ENCODE assay signal across 26 cellular contexts in genomic region chr9:128727626-128728248, GRCh38. TPM values are rescaled to one million over a fixed set of nuclear protein-coding genes. Genes with fewer than 3 reads are reported as not detected.
A peak's percentile ranks its signal among the peaks of the same experiment; 100 is the strongest.
DNase-seq lines count a peak whose midpoint lies in the region; ATAC-seq, FAIRE-seq and TF ChIP-seq lines count a peak whose summit lies in the region.
"Had no signal": no experiment of that assay in that cellular context is flagged by ENCODE, and none has a peak within 500 bp of the region (broad histone marks: within the 10 kb centered on the region; RNA-seq: fewer than 3 reads in every experiment).

No MANE protein-coding gene starts in this region.

- H2AK5ac ChIP-seq in H1 (ENCODE audit: low read depth, low read length) (peak overlapping the region; percentile 93; the same call in 1 of the 2 replicates), trophoblast cell (ENCODE audit: low read length) (no peak overlapping the region)

- H2BK15ac ChIP-seq in H1 (ENCODE audit: low read length) = peak overlapping the region; percentile 46; the same call in 1 of the 2 replicates

- TF ChIP-seq POLR2A in H1 (IDR thresholded peaks at IDR 0.05; ENCODE audit: control extremely low read depth in 1 of 2, low read depth in 2 of 2, low read length in 2 of 2) = no peak

- POLR2A ChIA-PET in H1 (lab: Charles Lee; ENCODE audit: partially characterized antibody) = interaction anchor here (0.9 to 1.8 kb wide), 4 partner anchors 20 to 45 kb away, joined by 3 to 4 read pairs (median 3); no protein-coding TSS in a partner anchor

- peaks cover 7% of the 10 kb centered on the region for H3K23me2 ChIP-seq in H1 (ENCODE audit: low read depth, low read length)

- no peak overlapping the region for H3K56ac ChIP-seq in H1 (replicated peaks; ENCODE audit: insufficient read length, low read depth, low read length)

- peak overlapping the region; percentile 75; the same call in 1 of the 2 replicates for H2BK12ac ChIP-seq in H1 (ENCODE audit: low read depth, low read length)
- H2BK12ac ChIP-seq in trophoblast cell (ENCODE audit: low read length) = no peak overlapping the region

- H3K4me1 ChIP-seq in left ventricle myocardium inferior = peaks cover 13% of the 10 kb centered on the region
- peaks cover 0 to 3% (median 0%) of the 10 kb centered on the region in 4 experiments; a peak in 3 of 7 replicates for H3K4me1 ChIP-seq in H1 (replicated peaks in 1 of 4; ENCODE audit: control insufficient read depth in 3 of 4, insufficient read depth in 4 of 4, low read length in 3 of 4)
- peaks cover 35% of the 10 kb centered on the region for H3K4me1 ChIP-seq in thymus (ENCODE audit: control insufficient read depth, insufficient read depth, low read length)
- H3K4me1 ChIP-seq in trophoblast cell (ENCODE audit: control insufficient read depth in 1 of 2, insufficient read depth in 2 of 2, low read length in 2 of 2) = peaks cover 12 to 14% of the 10 kb centered on the region in 2 experiments
- H3K4me1 ChIP-seq: prostate gland had no signal

- ATAC-seq in Right ventricle myocardium inferior = no peak
- ATAC-seq in HG03095 (IDR thresholded peaks at IDR 0.05; ENCODE audit: unreplicated experiment) = no peak
- ATAC-seq: body of pancreas had no signal

- H3K79me2 ChIP-seq in H1 (ENCODE audit: control insufficient read depth in 1 of 2, insufficient read depth in 2 of 2, low read length in 2 of 2) = no peaks in the 10 kb centered on the region
- peaks cover 4% of the 10 kb centered on the region for H3K79me2 ChIP-seq in trophoblast cell (ENCODE audit: control insufficient read depth, insufficient read depth, low read length, poor library complexity)

- CTCF ChIA-PET in H1 (lab: Charles Lee; ENCODE audit: partially characterized antibody) = interaction anchor here (0.6 to 1.3 kb wide), 3 partner anchors 15 to 154 kb away, joined by 3 read pairs; partner anchors contain the start of genes KYAT1 and PKN3

- no peak overlapping the region for H3K14ac ChIP-seq in H1 (ENCODE audit: insufficient read length)
- H3K14ac ChIP-seq in trophoblast cell (ENCODE audit: low read length) = no peak overlapping the region

- no peak overlapping the region for H3K4me2 ChIP-seq in H1 (ENCODE audit: insufficient read depth in 1 of 2, low read depth in 2 of 2, low read length in 2 of 2)
- no peak overlapping the region for H3K4me2 ChIP-seq in trophoblast cell (ENCODE audit: low read length)

- H4K8ac ChIP-seq in H1 (ENCODE audit: extremely low read depth, insufficient read depth, low read length) (no peak overlapping the region), trophoblast cell (ENCODE audit: low read depth, low read length) (no peak overlapping the region)

- H3K27me3 ChIP-seq in left ventricle myocardium inferior (ENCODE audit: low read depth) (no peaks in the 10 kb centered on the region), H1 (replicated peaks in 1 of 4; ENCODE audit: control insufficient read depth in 3 of 4, extremely low read depth in 1 of 4, insufficient read depth in 3 of 4, low read length in 3 of 4) (no peaks in the 10 kb centered on the region), thymus (ENCODE audit: control insufficient read depth, insufficient read depth) (no peaks in the 10 kb centered on the region), trophoblast cell (ENCODE audit: insufficient read depth, low read length) (no peaks in the 10 kb centered on the region)
- H3K27me3 ChIP-seq: body of pancreas, esophagus muscularis mucosa, sigmoid colon, tibial nerve had no signal

- no peaks in the 10 kb centered on the region for H4K20me1 ChIP-seq in H1 (replicated peaks in 1 of 2; ENCODE audit: control insufficient read depth in 1 of 2, insufficient read depth in 2 of 2, low read length in 2 of 2)

- H3K9ac ChIP-seq in H1 (replicated peaks in 1 of 4; ENCODE audit: extremely low read depth in 1 of 4, low read depth in 3 of 4, low read length in 3 of 4) (peak overlapping the region in 1 of 4 experiments; percentile 6; a peak in 2 of 7 replicates), trophoblast cell (ENCODE audit: low read length) (no peak overlapping the region)

- H3K9me3 ChIP-seq in left ventricle myocardium inferior (replicated peaks) (no peaks in the 10 kb centered on the region), H1 (ENCODE audit: insufficient read depth in 2 of 2, low read depth in 1 of 2, low read length in 1 of 2) (no peaks in the 10 kb centered on the region), thymus (ENCODE audit: control insufficient read depth) (no peaks in the 10 kb centered on the region), trophoblast cell (ENCODE audit: insufficient read depth, low read depth, low read length) (no peaks in the 10 kb centered on the region)
- H3K9me3 ChIP-seq: body of pancreas, esophagus muscularis mucosa, prostate gland, sigmoid colon, tibial nerve had no signal

- H3K4me3 ChIP-seq in left ventricle myocardium inferior = no peak overlapping the region
- H3K4me3 ChIP-seq in Jurkat, Clone E6-1 (ENCODE audit: low read length) = no peak overlapping the region
- no peak overlapping the region for H3K4me3 ChIP-seq in H1 (ENCODE audit: extremely low read depth in 1 of 4, insufficient read depth in 2 of 4, low read depth in 3 of 4, low read length in 4 of 4)
- no peak overlapping the region for H3K4me3 ChIP-seq in thymus (ENCODE audit: low read length)
- H3K4me3 ChIP-seq in trophoblast cell (ENCODE audit: low read depth, low read length) = no peak overlapping the region
- H3K4me3 ChIP-seq: body of pancreas, esophagus muscularis mucosa, prostate gland, sigmoid colon, tibial nerve had no signal

- H2BK120ac ChIP-seq in H1 (replicated peaks; ENCODE audit: low read depth, low read length) (no peak overlapping the region), trophoblast cell (ENCODE audit: insufficient read depth, low read length, poor library complexity) (no peak overlapping the region)

- H3K23ac ChIP-seq in H1 (ENCODE audit: insufficient read length) (no peak overlapping the region), trophoblast cell (ENCODE audit: low read length) (no peak overlapping the region)

- no peak overlapping the region for H2BK20ac ChIP-seq in H1 (ENCODE audit: low read length)

- H3K4ac ChIP-seq in H1 (replicated peaks; ENCODE audit: insufficient read length, low read depth, low read length) (no peak overlapping the region), trophoblast cell (ENCODE audit: low read depth, low read length) (no peak overlapping the region)

- FAIRE-seq in H1 (lab: Jason Lieb, UNC) = no peak
- FAIRE-seq: keratinocyte had no signal

- no peak overlapping the region for H4K12ac ChIP-seq in trophoblast cell (ENCODE audit: low read depth, low read length)

- peaks cover 20% of the 10 kb centered on the region for H3K36me3 ChIP-seq in left ventricle myocardium inferior
- peaks cover 0 to 2% (median under 1%) of the 10 kb centered on the region in 4 experiments; a peak in 1 of 8 replicates for H3K36me3 ChIP-seq in H1 (ENCODE audit: control insufficient read depth in 2 of 4, insufficient read depth in 4 of 4, low read length in 3 of 4)
- peaks cover 31% of the 10 kb centered on the region for H3K36me3 ChIP-seq in thymus (ENCODE audit: control insufficient read depth, insufficient read depth)
- peaks cover 14 to 20% of the 10 kb centered on the region in 2 experiments for H3K36me3 ChIP-seq in trophoblast cell (ENCODE audit: control insufficient read depth in 1 of 2, insufficient read depth in 2 of 2, low read length in 2 of 2)
- H3K36me3 ChIP-seq: prostate gland had no signal

- H2BK5ac ChIP-seq in H1 (ENCODE audit: low read depth, low read length) = no peak overlapping the region
- H2BK5ac ChIP-seq in trophoblast cell (ENCODE audit: low read depth, low read length, poor library complexity) = no peak overlapping the region

- intact Hi-C loops in Right ventricle myocardium inferior (cut with DNase I) (no loop called here), left ventricle myocardium inferior (cut with micrococcal nuclease) (no loop called here)

- TF ChIP-seq CTCF in left ventricle myocardium inferior (IDR thresholded peaks at IDR 0.05; ENCODE audit: borderline replicate concordance) = no peak
- TF ChIP-seq CTCF in H1 (IDR thresholded peaks at IDR 0.05; ENCODE audit: control extremely low read depth in 1 of 3, insufficient read depth in 1 of 3, low read depth in 1 of 3, low read length in 3 of 3) = no peak

- H4K91ac ChIP-seq in H1 (replicated peaks; ENCODE audit: insufficient read length, low read length) (peak overlapping the region; percentile 84), trophoblast cell (ENCODE audit: low read depth, low read length) (no peak overlapping the region)

- DNase-seq in Right ventricle myocardium inferior (ENCODE audit: missing footprints) = peak; percentile 8
- DNase-seq in left ventricle myocardium inferior = no peak
- DNase-seq in Jurkat, Clone E6-1 (ENCODE audit: low read depth, low spot score) = peak; percentile 75
- DNase-seq in H1 (ENCODE audit: low read depth in 1 of 2, low spot score in 2 of 2) = no peak
- no peak for DNase-seq in trophoblast cell
- DNase-seq: activated naive CD4-positive, alpha-beta T cell treated with anti-CD3 and anti-CD28 coated beads for 36 hours; body of pancreas; DMS79 treated with DMSO at 0.1 percent for 48 hours; GOT3; Karpas-422; NCI-H1417 treated with DMSO at 0.1 percent for 48 hours; NCI-H2029 treated with DMSO at 0.1 percent for 48 hours; NCI-H2227 treated with DMSO at 0.1 percent for 48 hours; NCI-H526; nucleus accumbens; SHP77 treated with DMSO at 0.1 percent for 48 hours; sigmoid colon; stimulated activated CD4-positive, alpha-beta T cell treated with anti-CD3 and anti-CD28 coated beads, Interleukin-12 subunit alpha, Interleukin-12 subunit beta, amount 100 ng/mL, for 4 hours; stimulated activated CD4-positive, alpha-beta T cell treated with anti-CD3 and anti-CD28 coated beads, Interleukin-2, amount 100 ng/mL, for 48 hours; T1000 had no signal

- H2AFZ ChIP-seq in H1 (ENCODE audit: low read length) (no peak overlapping the region), trophoblast cell (ENCODE audit: insufficient read depth, low read length, poor library complexity) (no peak overlapping the region)

- WGBS in H1 (ENCODE audit: extremely low coverage in 1 of 2, insufficient coverage in 1 of 2, insufficient read length in 1 of 2, insufficient replicate concordance in 2 of 2, low coverage in 1 of 2, low lambda C conversion rate in 2 of 2, missing lambda C conversion rate in 1 of 2), 2 experiments = 95% methylated on average over 5 of the region's 5 CpGs; no CpG with 5 or more reads in 1 of the 2 experiments
- WGBS in thymus = 57% methylated on average over 5 of the region's 5 CpGs
- no CpG with 5 or more reads among the region's 5 CpGs for WGBS in trophoblast cell (ENCODE audit: extremely low coverage, insufficient coverage, insufficient read length)

- H3K27ac ChIP-seq in left ventricle myocardium inferior (replicated peaks) = no peak overlapping the region
- no peak overlapping the region for H3K27ac ChIP-seq in H1 (ENCODE audit: low read depth, low read length)
- H3K27ac ChIP-seq in thymus (ENCODE audit: low read depth) = peak overlapping the region; percentile 89
- no peak overlapping the region for H3K27ac ChIP-seq in trophoblast cell (ENCODE audit: low read depth, low read length)
- H3K27ac ChIP-seq: body of pancreas, esophagus muscularis mucosa, prostate gland, sigmoid colon, tibial nerve had no signal

- TF ChIP-seq RAD21 in H1 (IDR thresholded peaks at IDR 0.05 in 1 of 2, conservative IDR thresholded peaks at IDR 0.05 in 1 of 2; ENCODE audit: low read depth in 2 of 2, low read length in 2 of 2) = no peak

- H3K18ac ChIP-seq in H1 (ENCODE audit: extremely low read depth, low read length) (no peak overlapping the region), trophoblast cell (ENCODE audit: low read length) (no peak overlapping the region)

- TF ChIP-seq EP300 in H1 (IDR thresholded peaks at IDR 0.05; ENCODE audit: borderline replicate concordance in 1 of 2, low read depth in 2 of 2, low read length in 2 of 2) = no peak

- H4K5ac ChIP-seq in H1 (ENCODE audit: insufficient read length, low read depth, low read length) = no peak overlapping the region

- peaks cover 5% of the 10 kb centered on the region; the same call in 1 of the 2 replicates for H3K79me1 ChIP-seq in H1 (ENCODE audit: low read depth, low read length)
- peaks cover 9% of the 10 kb centered on the region for H3K79me1 ChIP-seq in trophoblast cell (ENCODE audit: low read length)

RNA-seq across cellular contexts. Expression of gene ZDHHC12, which starts 3.8 kb away (rescaled TPM):
- total RNA-seq in Right ventricle myocardium inferior (6.4 TPM), left ventricle myocardium inferior (6.3 TPM)
- polyA plus RNA-seq in Jurkat, Clone E6-1 (2012; ENCODE audit: insufficient read depth, insufficient read length) = 58.0 TPM
- 32.8 and 35.0 TPM in 2 replicates for total RNA-seq in H1 (2021; fragmentation: NEBNext Ultra II Directional; extraction: Animal tissue kit (Norgen Biotek cat#: 25700))
- polyA plus RNA-seq in H1 (2011; rRNA removed) (93.8 and 121 TPM in 2 replicates), thymus (46.4 TPM)
- 78.5 TPM for polyA plus RNA-seq in H1 (2011; cell fraction: cytosol; rRNA removed)
- polyA plus RNA-seq in H1 (2011; cell fraction: nucleus; rRNA removed) = 139 TPM
- 23.3 to 48.0 TPM (median 44.7 TPM) in 4 replicates for polyA plus RNA-seq in H1 (2012, experiment 1 of 2)
- 53.7 TPM for polyA plus RNA-seq in H1 (2012, experiment 2 of 2)
- polyA plus RNA-seq in H1 (2013, experiment 1 of 2) = 41.4 TPM
- polyA plus RNA-seq in H1 (2013, experiment 2 of 2) = 43.5 TPM
- polyA minus RNA-seq in H1 (2011; rRNA and poly(A)+ RNA removed) = 21.8 and 26.4 TPM in 2 replicates
- polyA minus RNA-seq in H1 (2011; cell fraction: cytosol; rRNA and poly(A)+ RNA removed) = 45.5 TPM
- polyA minus RNA-seq in H1 (2011; cell fraction: nucleus; rRNA and poly(A)+ RNA removed) = 34.7 TPM
- 35.3 and 35.7 TPM in 2 replicates for polyA plus RNA-seq in trophoblast cell (2013)

RNA-seq across cellular contexts. Expression of gene PKN3, which starts 25.4 kb away (rescaled TPM):
- 8.5 TPM for total RNA-seq in Right ventricle myocardium inferior
- total RNA-seq in left ventricle myocardium inferior = 6.3 TPM
- polyA plus RNA-seq in Jurkat, Clone E6-1 (2012; ENCODE audit: insufficient read depth, insufficient read length) = 22.0 TPM
- 15.2 and 16.3 TPM in 2 replicates for total RNA-seq in H1 (2021; fragmentation: NEBNext Ultra II Directional; extraction: Animal tissue kit (Norgen Biotek cat#: 25700))
- 15.7 and 24.4 TPM in 2 replicates for polyA plus RNA-seq in H1 (2011; rRNA removed)
- polyA plus RNA-seq in H1 (2011; cell fraction: cytosol; rRNA removed) = 20.7 TPM
- polyA plus RNA-seq in H1 (2011; cell fraction: nucleus; rRNA removed) = 49.0 TPM
- polyA plus RNA-seq in H1 (2012, experiment 1 of 2) = 12.4 to 21.9 TPM (median 18.9 TPM) in 4 replicates
- 16.2 TPM for polyA plus RNA-seq in H1 (2012, experiment 2 of 2)
- polyA plus RNA-seq in H1 (2013, experiment 1 of 2) = 11.3 TPM
- 11.3 TPM for polyA plus RNA-seq in H1 (2013, experiment 2 of 2)
- polyA minus RNA-seq in H1 (2011; rRNA and poly(A)+ RNA removed) = 7.2 and 10.8 TPM in 2 replicates
- polyA minus RNA-seq in H1 (2011; cell fraction: cytosol; rRNA and poly(A)+ RNA removed) = 15.9 TPM
- 11.0 TPM for polyA minus RNA-seq in H1 (2011; cell fraction: nucleus; rRNA and poly(A)+ RNA removed)
- polyA plus RNA-seq in thymus = 10.4 TPM
- 7.5 and 7.7 TPM in 2 replicates for polyA plus RNA-seq in trophoblast cell (2013)

RNA-seq across cellular contexts. Expression of gene SET, which starts 38.7 kb away (rescaled TPM):
- 175 TPM for total RNA-seq in Right ventricle myocardium inferior
- 168 TPM for total RNA-seq in left ventricle myocardium inferior
- 633 TPM for polyA plus RNA-seq in Jurkat, Clone E6-1 (2012; ENCODE audit: insufficient read depth, insufficient read length)
- 1,327 and 1,345 TPM in 2 replicates for total RNA-seq in H1 (2021; fragmentation: NEBNext Ultra II Directional; extraction: Animal tissue kit (Norgen Biotek cat#: 25700))
- polyA plus RNA-seq in H1 (2011; rRNA removed) = 466 and 513 TPM in 2 replicates
- 383 TPM for polyA plus RNA-seq in H1 (2011; cell fraction: cytosol; rRNA removed)
- polyA plus RNA-seq in H1 (2011; cell fraction: nucleus; rRNA removed) = 93.4 TPM
- 759 to 1,315 TPM (median 835 TPM) in 4 replicates for polyA plus RNA-seq in H1 (2012, experiment 1 of 2)
- 163 TPM for polyA plus RNA-seq in H1 (2012, experiment 2 of 2)
- 862 TPM for polyA plus RNA-seq in H1 (2013, experiment 1 of 2)
- polyA plus RNA-seq in H1 (2013, experiment 2 of 2) = 900 TPM
- polyA minus RNA-seq in H1 (2011; rRNA and poly(A)+ RNA removed) = 245 and 251 TPM in 2 replicates
- polyA minus RNA-seq in H1 (2011; cell fraction: cytosol; rRNA and poly(A)+ RNA removed) = 1,111 TPM
- polyA minus RNA-seq in H1 (2011; cell fraction: nucleus; rRNA and poly(A)+ RNA removed) = 200 TPM
- 177 TPM for polyA plus RNA-seq in thymus
- polyA plus RNA-seq in trophoblast cell (2013) = 357 and 372 TPM in 2 replicates

RNA-seq across cellular contexts. Expression of gene ZER1, which starts 44.0 kb away (rescaled TPM):
- total RNA-seq in Right ventricle myocardium inferior (51.5 TPM), left ventricle myocardium inferior (61.6 TPM)
- polyA plus RNA-seq in Jurkat, Clone E6-1 (2012; ENCODE audit: insufficient read depth, insufficient read length) = 10.7 TPM
- total RNA-seq in H1 (2021; fragmentation: NEBNext Ultra II Directional; extraction: Animal tissue kit (Norgen Biotek cat#: 25700)) = 20.5 and 22.6 TPM in 2 replicates
- polyA plus RNA-seq in H1 (2011; rRNA removed) (26.6 and 55.8 TPM in 2 replicates), thymus (23.0 TPM)
- polyA plus RNA-seq in H1 (2011; cell fraction: cytosol; rRNA removed) = 24.8 TPM
- 43.9 TPM for polyA plus RNA-seq in H1 (2011; cell fraction: nucleus; rRNA removed)
- 12.0 to 19.7 TPM (median 18.3 TPM) in 4 replicates for polyA plus RNA-seq in H1 (2012, experiment 1 of 2)
- 17.9 TPM for polyA plus RNA-seq in H1 (2012, experiment 2 of 2)
- 12.2 TPM for polyA plus RNA-seq in H1 (2013, experiment 1 of 2)
- polyA plus RNA-seq in H1 (2013, experiment 2 of 2) = 11.3 TPM
- 25.9 and 30.5 TPM in 2 replicates for polyA minus RNA-seq in H1 (2011; rRNA and poly(A)+ RNA removed)
- 24.1 TPM for polyA minus RNA-seq in H1 (2011; cell fraction: cytosol; rRNA and poly(A)+ RNA removed)
- 20.3 TPM for polyA minus RNA-seq in H1 (2011; cell fraction: nucleus; rRNA and poly(A)+ RNA removed)
- 20.5 and 21.6 TPM in 2 replicates for polyA plus RNA-seq in trophoblast cell (2013)

RNA-seq across cellular contexts. Expression of gene TBC1D13, which starts 59.3 kb away (rescaled TPM):
- total RNA-seq in Right ventricle myocardium inferior (16.6 TPM), left ventricle myocardium inferior (17.9 TPM)
- 17.1 TPM for polyA plus RNA-seq in Jurkat, Clone E6-1 (2012; ENCODE audit: insufficient read depth, insufficient read length)
- total RNA-seq in H1 (2021; fragmentation: NEBNext Ultra II Directional; extraction: Animal tissue kit (Norgen Biotek cat#: 25700)) = 21.3 and 26.3 TPM in 2 replicates
- polyA plus RNA-seq in H1 (2011; rRNA removed) (24.7 and 33.0 TPM in 2 replicates), thymus (19.4 TPM)
- 18.0 TPM for polyA plus RNA-seq in H1 (2011; cell fraction: cytosol; rRNA removed)
- polyA plus RNA-seq in H1 (2011; cell fraction: nucleus; rRNA removed) = 26.8 TPM
- 17.9 to 24.5 TPM (median 20.3 TPM) in 4 replicates for polyA plus RNA-seq in H1 (2012, experiment 1 of 2)
- 23.3 TPM for polyA plus RNA-seq in H1 (2012, experiment 2 of 2)
- 13.2 TPM for polyA plus RNA-seq in H1 (2013, experiment 1 of 2)
- 13.4 TPM for polyA plus RNA-seq in H1 (2013, experiment 2 of 2)
- polyA minus RNA-seq in H1 (2011; rRNA and poly(A)+ RNA removed) = 21.1 and 26.2 TPM in 2 replicates
- 8.7 TPM for polyA minus RNA-seq in H1 (2011; cell fraction: cytosol; rRNA and poly(A)+ RNA removed)
- polyA minus RNA-seq in H1 (2011; cell fraction: nucleus; rRNA and poly(A)+ RNA removed) = 10.1 TPM
- 16.0 TPM in 2 replicates for polyA plus RNA-seq in trophoblast cell (2013)

Comparison
In these comparisons a context has a peak if more than half of its experiments do, and no peak if none do; other contexts are left out.
1. DNase-seq: peak in Right ventricle myocardium inferior (single experiment) and Jurkat, Clone E6-1 (single experiment); none in left ventricle myocardium inferior (single experiment), H1 (0 of 2) and trophoblast cell (0 of 2).